8 cellular contexts compared by ENCODE assay signal in the genomic region with DNA sequence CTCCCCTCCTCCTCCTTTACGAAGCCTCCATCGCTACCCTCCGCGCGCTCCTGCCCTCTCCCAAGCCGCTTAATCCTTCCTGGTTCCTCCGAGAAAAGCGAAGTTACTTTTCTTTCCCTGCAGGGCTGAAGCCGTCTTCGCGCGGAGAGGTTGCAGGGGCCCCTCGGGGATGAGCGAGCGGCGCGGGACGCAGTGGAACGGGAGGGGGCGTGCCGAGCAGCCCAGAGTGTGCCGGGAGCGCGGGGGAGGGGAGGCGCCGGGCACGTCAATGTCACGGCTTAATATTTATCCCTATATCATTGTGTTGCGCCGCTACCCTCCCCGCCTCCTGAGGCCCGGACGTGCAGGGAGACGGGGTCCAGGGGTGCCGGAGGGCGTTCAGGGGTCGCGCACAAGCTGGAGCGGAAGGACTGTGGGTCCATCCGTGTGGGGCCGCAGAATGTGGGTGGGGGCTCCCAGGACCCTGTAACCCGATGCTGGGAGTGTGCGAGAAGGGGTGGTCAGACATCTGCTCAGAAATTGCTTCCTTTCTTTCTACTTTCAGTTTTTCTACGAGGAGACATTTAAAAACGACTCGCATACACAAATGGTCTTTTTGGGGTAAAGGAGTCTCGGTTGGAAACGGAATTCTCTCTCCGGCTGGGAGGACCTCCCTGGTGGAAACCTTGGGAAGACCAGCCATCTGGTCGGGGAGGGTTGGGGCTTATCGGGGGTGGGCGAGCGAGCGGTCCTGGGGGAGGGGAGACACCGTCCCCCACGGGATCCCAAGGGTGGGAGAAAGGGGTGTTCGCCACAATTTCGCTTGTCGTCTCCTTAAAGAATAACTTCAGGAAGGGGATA. TPM values are rescaled to one million over a fixed set of nuclear protein-coding genes. Genes with fewer than 3 reads are reported as not detected.
A peak's percentile ranks its signal among the peaks of the same experiment; 100 is the strongest.
DNase-seq lines count a peak whose midpoint lies in the region; ATAC-seq and TF ChIP-seq lines count a peak whose summit lies in the region.

No MANE protein-coding gene starts in this region.

- POLR2A ChIA-PET in SK-N-SH (lab: Yijun Ruan, JAX): interaction anchor here (0.5 to 2.2 kb wide), 7 partner anchors 48 to 212 kb away, joined by 3 to 15 read pairs (median 5); no protein-coding TSS in a partner anchor

- 0 out of 2 replicates have a peak, but pooled peaks cover 5% of the 10 kb centered on the region for H4K20me1 ChIP-seq in SK-N-SH (ENCODE audit: insufficient read depth)

- no peaks in the 10 kb centered on the region for H3K9me3 ChIP-seq in SK-N-SH
- H3K9me3 ChIP-seq in parathyroid adenoma (ENCODE audit: control insufficient read depth, low read length): no peaks in the 10 kb centered on the region

- peaks cover 40% of the 10 kb centered on the region for H3K4me1 Mint-ChIP-seq in activated naive CD8-positive, alpha-beta T cell treated with anti-CD3 and anti-CD28 coated beads for 36 hours

- H3K9me3 Mint-ChIP-seq in activated naive CD8-positive, alpha-beta T cell treated with anti-CD3 and anti-CD28 coated beads for 36 hours: no peaks in the 10 kb centered on the region

- H3K4me3 Mint-ChIP-seq in activated naive CD8-positive, alpha-beta T cell treated with anti-CD3 and anti-CD28 coated beads for 36 hours: peak overlapping the region; percentile 87

- H3K9ac ChIP-seq in SK-N-SH: peak overlapping the region; percentile 95
- H3K9ac ChIP-seq in parathyroid adenoma: peak overlapping the region; percentile 32

- peaks cover 48% of the 10 kb centered on the region for H3K36me3 Mint-ChIP-seq in activated naive CD8-positive, alpha-beta T cell treated with anti-CD3 and anti-CD28 coated beads for 36 hours

- intact Hi-C loops in Right ventricle myocardium superior (cut with DNase I): loop anchor here (2.0 to 5.0 kb wide), 2 partner anchors 141 to 212 kb away; no protein-coding TSS in a partner anchor

- ATAC-seq in GM19467 (IDR thresholded peaks at IDR 0.05; ENCODE audit: unreplicated experiment) (peak; percentile 39), Right ventricle myocardium superior (ENCODE audit: poor library complexity) (peak; percentile 83)

- peak in 1 of 2 experiments; percentile 47; a peak in 2 of 4 replicates for TF ChIP-seq EP300 in SK-N-SH (IDR thresholded peaks at IDR 0.05; ENCODE audit: borderline replicate concordance in 1 of 2, low read depth in 1 of 2, low read length in 1 of 2)

- H3K4me1 ChIP-seq in SK-N-SH (ENCODE audit: control insufficient read depth in 1 of 2, insufficient read depth in 2 of 2, low read depth in 1 of 2, low read length in 1 of 2): peaks cover 26 to 38% of the 10 kb centered on the region in 2 experiments; a peak in 3 of 4 replicates
- peaks cover 16% of the 10 kb centered on the region for H3K4me1 ChIP-seq in parathyroid adenoma
- H3K4me1 ChIP-seq in urinary bladder (ENCODE audit: insufficient read depth): no peaks in the 10 kb centered on the region

- 1% methylated on average over 42 of the region's 59 CpGs for WGBS in SK-N-SH (ENCODE audit: low lambda C conversion rate)
- under 1% methylated on average over 59 of the region's 59 CpGs for WGBS in urinary bladder

- TF ChIP-seq RAD21 in SK-N-SH (IDR thresholded peaks at IDR 0.05; ENCODE audit: low read length): peak; percentile 26

- peaks cover 11% of the 10 kb centered on the region for H3K27me3 Mint-ChIP-seq in activated naive CD8-positive, alpha-beta T cell treated with anti-CD3 and anti-CD28 coated beads for 36 hours

- H3K27ac Mint-ChIP-seq in activated naive CD8-positive, alpha-beta T cell treated with anti-CD3 and anti-CD28 coated beads for 36 hours: peak overlapping the region; percentile 91

- peak overlapping the region; percentile 91 for H3K4me2 ChIP-seq in SK-N-SH
- peak overlapping the region; percentile 91 for H3K4me2 ChIP-seq in parathyroid adenoma (ENCODE audit: low read length)

- peak overlapping the region; percentile 74 for H2AFZ ChIP-seq in SK-N-SH (ENCODE audit: low read depth)
- H2AFZ ChIP-seq in parathyroid adenoma: peak overlapping the region; percentile 85

- DNase-seq in DMS79 (lab: John Stamatoyannopoulos, UW) (peak; percentile 10), HPDE6-E6E7 (ENCODE audit: extremely low spot score) (peak; percentile 28), SK-N-SH (peak; percentile 82), Right ventricle myocardium superior (peak; percentile 90)
- DNase-seq in activated naive CD8-positive, alpha-beta T cell treated with anti-CD3 and anti-CD28 coated beads for 36 hours: peak; percentile 86

- H3K36me3 ChIP-seq in SK-N-SH (replicated peaks in 1 of 2; ENCODE audit: control insufficient read depth in 1 of 2, insufficient read depth in 2 of 2, low read length in 1 of 2) (peaks cover 33 to 36% of the 10 kb centered on the region in 2 experiments), parathyroid adenoma (ENCODE audit: control insufficient read depth, insufficient read depth, low read length) (no peaks in the 10 kb centered on the region), urinary bladder (ENCODE audit: insufficient read depth) (no peaks in the 10 kb centered on the region)

- H3F3A ChIP-seq in SK-N-SH (replicated peaks; ENCODE audit: insufficient read depth): peaks cover 38% of the 10 kb centered on the region

- no peaks in the 10 kb centered on the region for H3K9me2 ChIP-seq in SK-N-SH

- no peaks in the 10 kb centered on the region for H3K27me3 ChIP-seq in SK-N-SH (ENCODE audit: insufficient read depth)
- no peaks in the 10 kb centered on the region for H3K27me3 ChIP-seq in parathyroid adenoma (ENCODE audit: control insufficient read depth, insufficient read depth, low read length)

- H3K4me3 ChIP-seq in SK-N-SH (ENCODE audit: low read depth in 2 of 2, low read length in 1 of 2) (peak overlapping the region; percentile 80 to 88), parathyroid adenoma (ENCODE audit: low read depth, low read length) (peak overlapping the region; percentile 86), urinary bladder (ENCODE audit: low read depth, low read length) (peak overlapping the region; percentile 74)

- TF ChIP-seq CTCF in SK-N-SH (IDR thresholded peaks at IDR 0.05): peak; percentile 43
- TF ChIP-seq CTCF in parathyroid adenoma (IDR thresholded peaks at IDR 0.05): peak; percentile 47

- peak overlapping the region; percentile 95 to 96 for H3K27ac ChIP-seq in SK-N-SH (ENCODE audit: low read depth in 2 of 2, low read length in 1 of 2)
- H3K27ac ChIP-seq in parathyroid adenoma: peak overlapping the region; percentile 89
- peak overlapping the region; percentile 13 for H3K27ac ChIP-seq in urinary bladder (ENCODE audit: low read depth)

- peaks cover 71% of the 10 kb centered on the region for H3K79me2 ChIP-seq in SK-N-SH (ENCODE audit: insufficient read depth)
- peaks cover 15% of the 10 kb centered on the region for H3K79me2 ChIP-seq in parathyroid adenoma

- CTCF ChIA-PET in SK-N-SH (lab: Yijun Ruan, JAX): interaction anchor here (0.6 to 5.2 kb wide), 53 partner anchors 9 to 604 kb away, joined by 3 to 96 read pairs (median 6); no protein-coding TSS in a partner anchor

TF ChIP-seq in SK-N-SH, 30 proteins besides CTCF, POLR2A, EP300 and RAD21 (continues in another document):
- peak; percentile 52; the same call in 1 of the 2 replicates for TF ChIP-seq YY1 (IDR thresholded peaks at IDR 0.05; ENCODE audit: low read depth)
- TF ChIP-seq RXRA (IDR thresholded peaks at IDR 0.05; ENCODE audit: borderline replicate concordance, low read depth): peak; percentile 74
- peak; percentile 28; the same call in 1 of the 2 replicates for TF ChIP-seq SMC3 (IDR thresholded peaks at IDR 0.05; ENCODE audit: low read depth, low read length)
- TF ChIP-seq ZBTB33 (IDR thresholded peaks at IDR 0.05; ENCODE audit: borderline replicate concordance, low read depth): peak; percentile 65; the same call in 1 of the 2 replicates
- peak; percentile 91 for TF ChIP-seq TAF1 (IDR thresholded peaks at IDR 0.05; ENCODE audit: borderline replicate concordance, low read depth, low read length)
- no peak; the same call in 1 of the 2 replicates for TF ChIP-seq RCOR1 (IDR thresholded peaks at IDR 0.05; ENCODE audit: low read length)
- no peak; the same call in 1 of the 2 replicates for TF ChIP-seq JUND (IDR thresholded peaks at IDR 0.05)
- no peak for TF ChIP-seq RFX5 (IDR thresholded peaks at IDR 0.05; ENCODE audit: low read length)
- TF ChIP-seq ELF1 (IDR thresholded peaks at IDR 0.05): peak; percentile 50; the same call in 1 of the 2 replicates
- TF ChIP-seq CHD2 (IDR thresholded peaks at IDR 0.05; ENCODE audit: low read length, partially characterized antibody): peak; percentile 84
- peak; percentile 92 for TF ChIP-seq PBX3 (IDR thresholded peaks at IDR 0.05)
- TF ChIP-seq SIN3A (IDR thresholded peaks at IDR 0.05; ENCODE audit: borderline replicate concordance, low read depth, low read length): peak; percentile 93; the same call in 1 of the 2 replicates

RNA-seq across cellular contexts. Expression of gene CDK6, which starts 2.4 kb away (rescaled TPM):
- polyA plus RNA-seq in SK-N-SH (2012; rRNA removed) (30.3 and 33.2 TPM in 2 replicates), urinary bladder (5.0 TPM)
- 29.6 and 31.5 TPM in 2 replicates for polyA plus RNA-seq in SK-N-SH (2012; cell fraction: cytosol; rRNA removed)
- polyA plus RNA-seq in SK-N-SH (2012; cell fraction: nucleus; rRNA removed): 53.3 and 69.9 TPM in 2 replicates
- 100 to 1,000 TPM; 103 to 106 TPM for total RNA-seq in activated naive CD8-positive, alpha-beta T cell treated with anti-CD3 and anti-CD28 coated beads for 36 hours
- total RNA-seq in Right ventricle myocardium superior (22.3 TPM), urinary bladder (120 TPM)

Comparison
In these comparisons a context has a peak if more than half of its experiments do, and no peak if none do; other contexts are left out.
1. Peak in every context shown above with its lines: DNase-seq, ATAC-seq, H3K4me3 ChIP-seq and H3K27ac ChIP-seq.
2. DNase-seq: peak in every context shown above with its lines; median percentile 90 in Right ventricle myocardium superior; 86 in activated naive CD8-positive, alpha-beta T cell treated with anti-CD3 and anti-CD28 coated beads for 36 hours; 82 in SK-N-SH; 28 in HPDE6-E6E7; 10 in DMS79.
3. H3K27ac ChIP-seq: peak in every context shown above with its lines; median percentile 96 in SK-N-SH; 89 in parathyroid adenoma; 13 in urinary bladder.